8 cellular contexts compared by ENCODE assay signal in genomic region chr12:110049034-110049433, GRCh38. TPM values are rescaled to one million over a fixed set of nuclear protein-coding genes. Genes with fewer than 3 reads are reported as not detected.
DNase-seq lines count a peak whose midpoint lies in the region; ATAC-seq and TF ChIP-seq lines count a peak whose summit lies in the region.
"Not testable (repeated sequence)": the region's sequence is repeated elsewhere in the genome, so short reads cannot be mapped to it uniquely, and the experiment has no call there.

No MANE protein-coding gene starts in this region.

- H3K36me3 ChIP-seq in breast epithelium; mucosa of stomach (ENCODE audit: control insufficient read depth, insufficient read depth, low read length): not testable (repeated sequence)

- H3K4me3 ChIP-seq in AG09309 (ENCODE audit: control insufficient read depth, low read depth, low read length) (peak overlapping the region; percentile 73), breast epithelium (peak overlapping the region; percentile 85 to 88 (median 88)), mucosa of stomach (ENCODE audit: low read length) (peak overlapping the region; percentile 9), skin epidermis (peak overlapping the region; percentile 60 to 95 (median 77))

- intact Hi-C loops in activated CD4-positive, alpha-beta T cell treated with anti-CD3 and anti-CD28 coated beads, Interleukin-2, amount 10 ng/mL, durations not matched to agents 24 days and 14 days (cut with micrococcal nuclease): loop anchor here (2.0 kb wide), 3 partner anchors 50 to 76 kb away; partner anchors contain the start of genes ANKRD13A and IFT81
- intact Hi-C loops in breast epithelium (cut with DNase I; ENCODE audit: low total_unique reads): not testable (repeated sequence)

- H3K4me1 ChIP-seq in breast epithelium: peaks cover 0 to 11% of the 10 kb centered on the region in 2 donors
- peaks cover 12% of the 10 kb centered on the region for H3K4me1 ChIP-seq in mucosa of stomach (ENCODE audit: control insufficient read depth, insufficient read depth, low read length)

- not testable (repeated sequence) for TF ChIP-seq CTCF in AG09309 (IDR thresholded peaks at IDR 0.05; ENCODE audit: control insufficient read depth, insufficient read depth, low read depth, low read length, missing control alignments); breast epithelium (IDR thresholded peaks at IDR 0.05); glutamatergic neuron (IDR thresholded peaks at IDR 0.05; ENCODE audit: partially characterized antibody, unreplicated experiment)

- H3K27me3 ChIP-seq in breast epithelium; mucosa of stomach (ENCODE audit: control insufficient read depth, insufficient read depth, low read length): not testable (repeated sequence)

- peaks cover 23% of the 10 kb centered on the region for H3K4me1 Mint-ChIP-seq in activated CD4-positive, alpha-beta T cell treated with anti-CD3 and anti-CD28 coated beads, Interleukin-2, amount 10 ng/mL, durations not matched to agents 24 days and 14 days
- H3K4me1 Mint-ChIP-seq in glutamatergic neuron (ENCODE audit: low read depth, unreplicated experiment): peaks cover 13% of the 10 kb centered on the region

- not testable (repeated sequence) for H3K9me3 Mint-ChIP-seq in activated CD4-positive, alpha-beta T cell treated with anti-CD3 and anti-CD28 coated beads, Interleukin-2, amount 10 ng/mL, durations not matched to agents 24 days and 14 days; glutamatergic neuron (ENCODE audit: unreplicated experiment)

- peak overlapping the region; percentile 96 for H3K27ac Mint-ChIP-seq in activated CD4-positive, alpha-beta T cell treated with anti-CD3 and anti-CD28 coated beads, Interleukin-2, amount 10 ng/mL, durations not matched to agents 24 days and 14 days
- H3K27ac Mint-ChIP-seq in glutamatergic neuron (ENCODE audit: unreplicated experiment): peak overlapping the region; percentile 83

- not testable (repeated sequence) for H3K9me3 ChIP-seq in breast epithelium; mucosa of stomach (ENCODE audit: control insufficient read depth, low read length)

- peak overlapping the region; percentile 74 to 81 for H3K27ac ChIP-seq in breast epithelium
- H3K27ac ChIP-seq in skin epidermis: peak overlapping the region in 19 of 21 experiments; percentile 11 to 91 (median 80)

- peak; percentile 18 for ATAC-seq in GM19395 (IDR thresholded peaks at IDR 0.05; ENCODE audit: unreplicated experiment)

- H3K4me3 Mint-ChIP-seq in activated CD4-positive, alpha-beta T cell treated with anti-CD3 and anti-CD28 coated beads, Interleukin-2, amount 10 ng/mL, durations not matched to agents 24 days and 14 days: peak overlapping the region; percentile 87
- peak overlapping the region; percentile 91 for H3K4me3 Mint-ChIP-seq in glutamatergic neuron (ENCODE audit: unreplicated experiment)

- TF ChIP-seq POLR2A in breast epithelium (IDR thresholded peaks at IDR 0.05): not testable (repeated sequence)

- H3K27me3 Mint-ChIP-seq in activated CD4-positive, alpha-beta T cell treated with anti-CD3 and anti-CD28 coated beads, Interleukin-2, amount 10 ng/mL, durations not matched to agents 24 days and 14 days; glutamatergic neuron (ENCODE audit: unreplicated experiment): not testable (repeated sequence)

- not testable (repeated sequence) for H3K36me3 Mint-ChIP-seq in activated CD4-positive, alpha-beta T cell treated with anti-CD3 and anti-CD28 coated beads, Interleukin-2, amount 10 ng/mL, durations not matched to agents 24 days and 14 days (ENCODE audit: low read depth); glutamatergic neuron (ENCODE audit: unreplicated experiment)

- not testable (repeated sequence) for DNase-seq in AG09309 (ENCODE audit: low read depth); breast epithelium (ENCODE audit: low spot score in 2 of 2); glutamatergic neuron
- peak; percentile 57 for DNase-seq in MV-4-11 (lab: John Stamatoyannopoulos, UW)
- peak; percentile 66 for DNase-seq in activated CD4-positive, alpha-beta T cell treated with anti-CD3 and anti-CD28 coated beads, Interleukin-2, amount 10 ng/mL, durations not matched to agents 24 days and 14 days

- peak overlapping the region; percentile 84 for H3K9ac ChIP-seq in mucosa of stomach (ENCODE audit: low read length)

RNA-seq across cellular contexts. Expression of gene C12orf76, which starts 0.7 kb away (rescaled TPM):
- 21.3 and 25.1 TPM in 2 replicates for total RNA-seq in activated CD4-positive, alpha-beta T cell treated with anti-CD3 and anti-CD28 coated beads, Interleukin-2, amount 10 ng/mL, durations not matched to agents 24 days and 14 days
- total RNA-seq in breast epithelium (10 to 100 TPM; 16.0 to 19.3 (median 18.1) TPM), glutamatergic neuron (ENCODE audit: unreplicated experiment) (43.3 TPM)

RNA-seq across cellular contexts. Expression of gene ANKRD13A, which starts 49.8 kb away (rescaled TPM):
- total RNA-seq in activated CD4-positive, alpha-beta T cell treated with anti-CD3 and anti-CD28 coated beads, Interleukin-2, amount 10 ng/mL, durations not matched to agents 24 days and 14 days: 60.6 and 62.5 TPM in 2 replicates
- total RNA-seq in breast epithelium (100 to 1,000 TPM in 1 of 3 donors, 10 to 100 TPM in 2; 66.4 to 172 (median 88.2) TPM), glutamatergic neuron (ENCODE audit: unreplicated experiment) (139 TPM)

RNA-seq across cellular contexts. Expression of gene GIT2, which starts 52.9 kb away (rescaled TPM):
- total RNA-seq in activated CD4-positive, alpha-beta T cell treated with anti-CD3 and anti-CD28 coated beads, Interleukin-2, amount 10 ng/mL, durations not matched to agents 24 days and 14 days: 87.1 and 88.6 TPM in 2 replicates
- 10 to 100 TPM; 41.3 to 53.1 (median 42.6) TPM for total RNA-seq in breast epithelium
- 54.9 TPM for total RNA-seq in glutamatergic neuron (ENCODE audit: unreplicated experiment)

Comparison
In these comparisons a context has a peak if more than half of its experiments do, and no peak if none do; other contexts are left out.
1. H3K4me3 ChIP-seq: peak in every context shown above with its lines; median percentile 88 in breast epithelium; 77 in skin epidermis; 73 in AG09309; 9 in mucosa of stomach.